8 cellular contexts compared by ENCODE assay signal in the genomic region with DNA sequence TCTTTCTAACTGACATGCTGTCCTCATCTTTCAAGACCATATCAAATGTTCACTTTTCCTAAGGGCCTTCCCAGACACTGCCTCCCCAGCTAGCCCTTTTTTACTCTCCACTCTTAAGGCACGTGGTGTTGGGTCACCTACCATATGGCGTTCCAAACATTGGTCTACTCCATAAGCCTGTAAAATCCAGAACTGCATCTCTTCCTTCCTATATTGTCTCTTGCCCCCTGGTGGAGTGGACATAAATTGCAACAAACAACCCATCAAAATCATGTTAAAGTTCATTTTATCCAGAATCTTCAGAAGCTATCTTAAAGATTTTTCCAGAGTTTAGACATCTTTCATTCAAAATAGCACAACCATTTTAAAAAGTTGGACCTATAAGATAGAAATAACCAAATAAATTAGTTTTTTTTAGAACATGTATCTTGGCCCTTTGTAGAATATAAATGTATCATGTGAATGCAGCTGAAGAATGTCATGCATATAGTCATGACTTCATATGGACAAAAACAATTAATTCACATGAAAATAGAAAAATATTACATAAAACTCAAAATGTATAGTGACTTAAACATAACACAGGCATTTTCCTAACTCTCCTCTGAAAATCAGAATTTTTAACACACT.
DNase-seq lines count a peak whose midpoint lies in the region; ATAC-seq and TF ChIP-seq lines count a peak whose summit lies in the region.

No MANE protein-coding gene starts in this region.

- TF ChIP-seq CTCF in endothelial cell (IDR thresholded peaks at IDR 0.05; ENCODE audit: unreplicated experiment) (peak; percentile 89), coronary artery (IDR thresholded peaks at IDR 0.05) (no peak)

- H3K36me3 Mint-ChIP-seq in endothelial cell (ENCODE audit: low read depth, unreplicated experiment), result no peaks in the 10 kb centered on the region

- H3K27ac ChIP-seq in coronary artery, result no peak overlapping the region

- DNase-seq in CMK (ENCODE audit: low read depth), result peak; percentile 22
- peak; percentile 76 for DNase-seq in NCI-H69 (lab: John Stamatoyannopoulos, UW)
- DNase-seq in endothelial cell (ENCODE audit: low spot score), result peak; percentile 22
- DNase-seq in stromal cell of bone marrow (ENCODE audit: low read depth), result peak; percentile 9
- no peak for DNase-seq in coronary artery (ENCODE audit: low spot score)
- no peak for DNase-seq in stimulated activated naive CD8-positive, alpha-beta T cell treated with anti-CD3 and anti-CD28 coated beads, Interleukin-15, Interleukin-2, amounts not matched to agents 100 U/mL and 50 U/mL, for 24 hours

- no peak overlapping the region for H3K4me3 ChIP-seq in coronary artery

- H3K27ac Mint-ChIP-seq in endothelial cell (ENCODE audit: unreplicated experiment), result no peak overlapping the region

- H3K4me1 Mint-ChIP-seq in endothelial cell (ENCODE audit: unreplicated experiment), result peaks cover 5% of the 10 kb centered on the region

- H3K27me3 Mint-ChIP-seq in endothelial cell (ENCODE audit: unreplicated experiment), result peaks cover 3% of the 10 kb centered on the region

- ATAC-seq in GM19351 (IDR thresholded peaks at IDR 0.05; ENCODE audit: unreplicated experiment) (peak; percentile 63), HG03439 (IDR thresholded peaks at IDR 0.05; ENCODE audit: unreplicated experiment) (no peak)
- no peak for ATAC-seq in stimulated activated naive CD8-positive, alpha-beta T cell treated with anti-CD3 and anti-CD28 coated beads, Interleukin-15, Interleukin-2, amounts not matched to agents 100 U/mL and 50 U/mL, for 24 hours

- H3K4me3 Mint-ChIP-seq in endothelial cell (ENCODE audit: unreplicated experiment), result no peak overlapping the region

- no peaks in the 10 kb centered on the region for H3K9me3 Mint-ChIP-seq in endothelial cell (ENCODE audit: unreplicated experiment)

Comparison
In these comparisons a context has a peak if more than half of its experiments do, and no peak if none do; other contexts are left out.
1. DNase-seq: peak in CMK (single experiment), NCI-H69 (single experiment), endothelial cell (single experiment) and stromal cell of bone marrow (single experiment); none in coronary artery (single experiment) and stimulated activated naive CD8-positive, alpha-beta T cell treated with anti-CD3 and anti-CD28 coated beads, Interleukin-15, Interleukin-2, amounts not matched to agents 100 U/mL and 50 U/mL, for 24 hours (single experiment).